1 cellular context compared by ENCODE assay signal in genomic region chr3:136195258-136196063, GRCh38.
TF ChIP-seq lines count a peak whose summit lies in the region.

No MANE protein-coding gene starts in this region.

TF ChIP-seq in WTC11, 78 proteins besides CTCF, POLR2A, EP300 and RAD21 (continued from another document):
- peak; percentile 64; the same call in 1 of the 2 replicates for TF ChIP-seq ZNF281 (CRISPR knock-in tag; IDR thresholded peaks at IDR 0.05)
- 0 out of 2 replicates have a peak, but pooled peaks have one; percentile 54 for TF ChIP-seq USF1 (CRISPR knock-in tag; IDR thresholded peaks at IDR 0.05)
- no peak for TF ChIP-seq ZNF396 (CRISPR knock-in tag; IDR thresholded peaks at IDR 0.05; ENCODE audit: borderline replicate concordance)
- no peak for TF ChIP-seq ZNF263 (CRISPR knock-in tag; IDR thresholded peaks at IDR 0.05; ENCODE audit: low read depth)
- no peak for TF ChIP-seq ZNF423 (CRISPR knock-in tag; IDR thresholded peaks at IDR 0.05)
- no peak for TF ChIP-seq ETV6 (CRISPR knock-in tag; IDR thresholded peaks at IDR 0.05)
- 0 out of 2 replicates have a peak, but pooled peaks have one; percentile 21 for TF ChIP-seq ZNF138 (CRISPR knock-in tag; conservative IDR thresholded peaks at IDR 0.05)
- TF ChIP-seq ZBTB21 (CRISPR knock-in tag; IDR thresholded peaks at IDR 0.05; ENCODE audit: borderline replicate concordance) = peak; percentile 75; the same call in 1 of the 2 replicates
- no peak for TF ChIP-seq TP53 (CRISPR knock-in tag; IDR thresholded peaks at IDR 0.05)
- TF ChIP-seq, protein P1, sequence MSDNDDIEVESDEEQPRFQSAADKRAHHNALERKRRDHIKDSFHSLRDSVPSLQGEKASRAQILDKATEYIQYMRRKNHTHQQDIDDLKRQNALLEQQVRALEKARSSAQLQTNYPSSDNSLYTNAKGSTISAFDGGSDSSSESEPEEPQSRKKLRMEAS (CRISPR knock-in tag; IDR thresholded peaks at IDR 0.05) = peak; percentile 46; the same call in 1 of the 2 replicates
- TF ChIP-seq, protein P2, sequence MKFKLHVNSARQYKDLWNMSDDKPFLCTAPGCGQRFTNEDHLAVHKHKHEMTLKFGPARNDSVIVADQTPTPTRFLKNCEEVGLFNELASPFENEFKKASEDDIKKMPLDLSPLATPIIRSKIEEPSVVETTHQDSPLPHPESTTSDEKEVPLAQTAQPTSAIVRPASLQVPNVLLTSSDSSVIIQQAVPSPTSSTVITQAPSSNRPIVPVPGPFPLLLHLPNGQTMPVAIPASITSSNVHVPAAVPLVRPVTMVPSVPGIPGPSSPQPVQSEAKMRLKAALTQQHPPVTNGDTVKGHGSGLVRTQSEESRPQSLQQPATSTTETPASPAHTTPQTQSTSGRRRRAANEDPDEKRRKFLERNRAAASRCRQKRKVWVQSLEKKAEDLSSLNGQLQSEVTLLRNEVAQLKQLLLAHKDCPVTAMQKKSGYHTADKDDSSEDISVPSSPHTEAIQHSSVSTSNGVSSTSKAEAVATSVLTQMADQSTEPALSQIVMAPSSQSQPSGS (CRISPR knock-in tag; IDR thresholded peaks at IDR 0.05; ENCODE audit: borderline replicate concordance, low read depth) = 0 out of 2 replicates have a peak, but pooled peaks have one; percentile 50
- TF ChIP-seq, protein P3, sequence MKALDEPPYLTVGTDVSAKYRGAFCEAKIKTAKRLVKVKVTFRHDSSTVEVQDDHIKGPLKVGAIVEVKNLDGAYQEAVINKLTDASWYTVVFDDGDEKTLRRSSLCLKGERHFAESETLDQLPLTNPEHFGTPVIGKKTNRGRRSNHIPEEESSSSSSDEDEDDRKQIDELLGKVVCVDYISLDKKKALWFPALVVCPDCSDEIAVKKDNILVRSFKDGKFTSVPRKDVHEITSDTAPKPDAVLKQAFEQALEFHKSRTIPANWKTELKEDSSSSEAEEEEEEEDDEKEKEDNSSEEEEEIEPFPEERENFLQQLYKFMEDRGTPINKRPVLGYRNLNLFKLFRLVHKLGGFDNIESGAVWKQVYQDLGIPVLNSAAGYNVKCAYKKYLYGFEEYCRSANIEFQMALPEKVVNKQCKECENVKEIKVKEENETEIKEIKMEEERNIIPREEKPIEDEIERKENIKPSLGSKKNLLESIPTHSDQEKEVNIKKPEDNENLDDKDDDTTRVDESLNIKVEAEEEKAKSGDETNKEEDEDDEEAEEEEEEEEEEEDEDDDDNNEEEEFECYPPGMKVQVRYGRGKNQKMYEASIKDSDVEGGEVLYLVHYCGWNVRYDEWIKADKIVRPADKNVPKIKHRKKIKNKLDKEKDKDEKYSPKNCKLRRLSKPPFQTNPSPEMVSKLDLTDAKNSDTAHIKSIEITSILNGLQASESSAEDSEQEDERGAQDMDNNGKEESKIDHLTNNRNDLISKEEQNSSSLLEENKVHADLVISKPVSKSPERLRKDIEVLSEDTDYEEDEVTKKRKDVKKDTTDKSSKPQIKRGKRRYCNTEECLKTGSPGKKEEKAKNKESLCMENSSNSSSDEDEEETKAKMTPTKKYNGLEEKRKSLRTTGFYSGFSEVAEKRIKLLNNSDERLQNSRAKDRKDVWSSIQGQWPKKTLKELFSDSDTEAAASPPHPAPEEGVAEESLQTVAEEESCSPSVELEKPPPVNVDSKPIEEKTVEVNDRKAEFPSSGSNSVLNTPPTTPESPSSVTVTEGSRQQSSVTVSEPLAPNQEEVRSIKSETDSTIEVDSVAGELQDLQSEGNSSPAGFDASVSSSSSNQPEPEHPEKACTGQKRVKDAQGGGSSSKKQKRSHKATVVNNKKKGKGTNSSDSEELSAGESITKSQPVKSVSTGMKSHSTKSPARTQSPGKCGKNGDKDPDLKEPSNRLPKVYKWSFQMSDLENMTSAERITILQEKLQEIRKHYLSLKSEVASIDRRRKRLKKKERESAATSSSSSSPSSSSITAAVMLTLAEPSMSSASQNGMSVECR (CRISPR knock-in tag; IDR thresholded peaks at IDR 0.05; ENCODE audit: borderline replicate concordance) = peak; percentile 39; the same call in 1 of the 2 replicates
- TF ChIP-seq CREM (CRISPR knock-in tag; IDR thresholded peaks at IDR 0.05) = no peak
- TF ChIP-seq TEAD4 (CRISPR knock-in tag; IDR thresholded peaks at IDR 0.05) = 0 out of 2 replicates have a peak, but pooled peaks have one; percentile 36
- no peak for TF ChIP-seq ZNF512 (CRISPR knock-in tag; IDR thresholded peaks at IDR 0.05; ENCODE audit: borderline replicate concordance)
- TF ChIP-seq JUN (CRISPR knock-in tag; IDR thresholded peaks at IDR 0.05) = peak; percentile 87; the same call in 1 of the 2 replicates
- TF ChIP-seq, protein P4, sequence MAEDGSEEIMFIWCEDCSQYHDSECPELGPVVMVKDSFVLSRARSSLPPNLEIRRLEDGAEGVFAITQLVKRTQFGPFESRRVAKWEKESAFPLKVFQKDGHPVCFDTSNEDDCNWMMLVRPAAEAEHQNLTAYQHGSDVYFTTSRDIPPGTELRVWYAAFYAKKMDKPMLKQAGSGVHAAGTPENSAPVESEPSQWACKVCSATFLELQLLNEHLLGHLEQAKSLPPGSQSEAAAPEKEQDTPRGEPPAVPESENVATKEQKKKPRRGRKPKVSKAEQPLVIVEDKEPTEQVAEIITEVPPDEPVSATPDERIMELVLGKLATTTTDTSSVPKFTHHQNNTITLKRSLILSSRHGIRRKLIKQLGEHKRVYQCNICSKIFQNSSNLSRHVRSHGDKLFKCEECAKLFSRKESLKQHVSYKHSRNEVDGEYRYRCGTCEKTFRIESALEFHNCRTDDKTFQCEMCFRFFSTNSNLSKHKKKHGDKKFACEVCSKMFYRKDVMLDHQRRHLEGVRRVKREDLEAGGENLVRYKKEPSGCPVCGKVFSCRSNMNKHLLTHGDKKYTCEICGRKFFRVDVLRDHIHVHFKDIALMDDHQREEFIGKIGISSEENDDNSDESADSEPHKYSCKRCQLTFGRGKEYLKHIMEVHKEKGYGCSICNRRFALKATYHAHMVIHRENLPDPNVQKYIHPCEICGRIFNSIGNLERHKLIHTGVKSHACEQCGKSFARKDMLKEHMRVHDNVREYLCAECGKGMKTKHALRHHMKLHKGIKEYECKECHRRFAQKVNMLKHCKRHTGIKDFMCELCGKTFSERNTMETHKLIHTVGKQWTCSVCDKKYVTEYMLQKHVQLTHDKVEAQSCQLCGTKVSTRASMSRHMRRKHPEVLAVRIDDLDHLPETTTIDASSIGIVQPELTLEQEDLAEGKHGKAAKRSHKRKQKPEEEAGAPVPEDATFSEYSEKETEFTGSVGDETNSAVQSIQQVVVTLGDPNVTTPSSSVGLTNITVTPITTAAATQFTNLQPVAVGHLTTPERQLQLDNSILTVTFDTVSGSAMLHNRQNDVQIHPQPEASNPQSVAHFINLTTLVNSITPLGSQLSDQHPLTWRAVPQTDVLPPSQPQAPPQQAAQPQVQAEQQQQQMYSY (CRISPR knock-in tag; IDR thresholded peaks at IDR 0.05) = no peak
- peak; percentile 23 for TF ChIP-seq FOXK1 (CRISPR knock-in tag; IDR thresholded peaks at IDR 0.05)
